ENCODE assay signal across 1 cellular context in the genomic region with DNA sequence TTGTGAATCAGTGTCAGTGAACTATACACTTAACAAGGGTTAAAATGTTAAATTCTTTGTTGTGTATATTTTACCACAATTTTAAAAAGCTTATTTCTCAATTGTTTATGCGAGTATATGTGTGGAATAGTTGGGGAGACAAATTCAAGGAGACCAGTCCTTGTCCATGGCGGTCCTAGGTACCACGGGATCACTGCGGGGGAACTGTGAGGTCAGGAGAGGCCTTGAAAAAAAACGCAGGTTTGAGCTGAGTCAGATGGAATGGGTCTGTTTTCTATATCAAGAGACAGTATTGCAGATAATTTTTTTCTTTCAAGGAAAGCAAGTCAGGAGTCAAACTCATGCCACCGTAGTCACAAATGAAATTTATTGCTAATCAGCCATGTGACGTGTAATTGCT.
TF ChIP-seq lines count a peak whose summit lies in the region.

No MANE protein-coding gene starts in this region.

TF ChIP-seq in IMR-90, 13 proteins besides CTCF, POLR2A, EP300 and RAD21:
- TF ChIP-seq MXI1 (IDR thresholded peaks at IDR 0.05; ENCODE audit: borderline replicate concordance, low read depth, low read length) (no peak), NFE2L2 (IDR thresholded peaks at IDR 0.05; ENCODE audit: low read depth, low read length) (no peak), CEBPB (IDR thresholded peaks at IDR 0.05; ENCODE audit: low read depth, low read length) (peak; percentile 54; the same call in 1 of the 2 replicates), MAZ (IDR thresholded peaks at IDR 0.05; ENCODE audit: borderline replicate concordance, low read depth, low read length) (no peak)
